In genomic region chr11:8331767-8332166, GRCh38 we compare ENCODE assay signal across 26 cellular contexts.
DNase-seq lines count a peak whose midpoint lies in the region; FAIRE-seq and TF ChIP-seq lines count a peak whose summit lies in the region.
"Had no signal": no experiment of that assay in that cellular context is flagged by ENCODE, and none has a peak within 500 bp of the region (broad histone marks: within the 10 kb centered on the region; RNA-seq: fewer than 3 reads in every experiment).

No MANE protein-coding gene starts in this region.

- CTCF ChIA-PET in HEK293 (lab: Yijun Ruan, JAX) = interaction anchor here (0.5 to 0.9 kb wide), 2 partner anchors 235 to 1909 kb away, joined by 3 to 5 read pairs; no protein-coding TSS in a partner anchor

- H3K4me3 ChIP-seq in BLaER1 (no peak overlapping the region), HEK293 (ENCODE audit: low read depth, low read length) (no peak overlapping the region), adrenal gland (no peak overlapping the region), kidney (ENCODE audit: low read length in 2 of 2) (no peak overlapping the region), suprapubic skin (no peak overlapping the region), hepatocyte (no peak overlapping the region)
- H3K4me3 ChIP-seq: A549, GM23248, right lobe of liver, stomach, thyroid gland, uterus had no signal

- WGBS in adrenal gland, 4 donors = 37 to 62% (median 60%) methylated on average over 2 to 3 of the region's 3 CpGs
- WGBS in suprapubic skin = no CpG with 5 or more reads among the region's 3 CpGs
- 91% methylated on average over 3 of the region's 3 CpGs for WGBS in hepatocyte (ENCODE audit: low lambda C conversion rate, missing lambda C conversion rate)

- H3K36me3 ChIP-seq in BLaER1 (no peaks in the 10 kb centered on the region), HEK293 (ENCODE audit: control insufficient read depth in 2 of 2, insufficient read depth in 1 of 2, low read length in 2 of 2) (no peaks in the 10 kb centered on the region), adrenal gland (replicated peaks in 1 of 2) (no peaks in the 10 kb centered on the region), kidney (ENCODE audit: control insufficient read depth in 1 of 2, insufficient read depth in 2 of 2, low read length in 2 of 2) (no peaks in the 10 kb centered on the region), suprapubic skin (no peaks in the 10 kb centered on the region), hepatocyte (replicated peaks; ENCODE audit: insufficient read depth, low read depth) (no peaks in the 10 kb centered on the region)
- H3K36me3 ChIP-seq: neutrophil, right lobe of liver, stomach, thyroid gland, uterus, WERI-Rb-1 had no signal

- H3K9me3 ChIP-seq in BLaER1 (no peaks in the 10 kb centered on the region), HEK293 (ENCODE audit: control insufficient read depth, insufficient read depth, low read depth, low read length) (no peaks in the 10 kb centered on the region), adrenal gland (replicated peaks in 1 of 3) (no peaks in the 10 kb centered on the region), kidney (ENCODE audit: control insufficient read depth in 1 of 2, low read length in 2 of 2) (no peaks in the 10 kb centered on the region), suprapubic skin (no peaks in the 10 kb centered on the region), hepatocyte (ENCODE audit: low read depth) (no peaks in the 10 kb centered on the region)
- H3K9me3 ChIP-seq: A549, neutrophil, right lobe of liver, stomach, thyroid gland, uterus had no signal

- no peak for TF ChIP-seq POLR2A in adrenal gland (IDR thresholded peaks at IDR 0.05)
- TF ChIP-seq POLR2A in suprapubic skin (IDR thresholded peaks at IDR 0.05) = no peak

- H3K4me2 ChIP-seq in BLaER1 (peak overlapping the region; percentile 90), hepatocyte (no peak overlapping the region)
- H3K4me2 ChIP-seq: A549 had no signal

- H3K27ac ChIP-seq in BLaER1 (peak overlapping the region; percentile 68), HEK293 (ENCODE audit: extremely low read depth, low read depth, low read length) (no peak overlapping the region), adrenal gland (no peak overlapping the region), kidney (ENCODE audit: low read depth in 2 of 2, low read length in 2 of 2) (no peak overlapping the region), suprapubic skin (no peak overlapping the region), hepatocyte (no peak overlapping the region)
- H3K27ac ChIP-seq: A549, GM23248, neutrophil, right lobe of liver, stomach, thyroid gland, uterus, WERI-Rb-1 had no signal

- H3K79me2 ChIP-seq in hepatocyte = no peaks in the 10 kb centered on the region

- H2AFZ ChIP-seq in hepatocyte = no peak overlapping the region
- H2AFZ ChIP-seq: GM23248 had no signal

- H3K9ac ChIP-seq in BLaER1 = peak overlapping the region; percentile 56; the same call in 1 of the 2 replicates
- H3K9ac ChIP-seq in kidney (ENCODE audit: low read length in 2 of 2) = no peak overlapping the region
- H3K9ac ChIP-seq: GM23248 had no signal

- peak in 5 of 7 donors; percentile 33 to 60 (median 49) for DNase-seq in adrenal gland
- DNase-seq in kidney = peak; percentile 55
- DNase-seq in suprapubic skin (ENCODE audit: low spot score in 2 of 2) = no peak
- no peak for DNase-seq in NCI-H1436 (lab: John Stamatoyannopoulos, UW)
- DNase-seq in NOMO-1 (lab: John Stamatoyannopoulos, UW; ENCODE audit: unreplicated experiment in 2 of 2) = no peak
- no peak for DNase-seq in hepatocyte (ENCODE audit: low spot score)
- DNase-seq: activated CD4-positive, alpha-beta T cell treated with anti-CD3 and anti-CD28 coated beads, Interleukin-2, amount 10 ng/mL, durations not matched to agents 24 days and 14 days; DMS 273 treated with DMSO at 0.1 percent for 48 hours; erythroblast; GM23248; NCI-H2029 treated with DMSO at 0.1 percent for 48 hours; NCI-H526; RPMI8226; stimulated activated CD8-positive, alpha-beta memory T cell treated with anti-CD3 and anti-CD28 coated beads, Interleukin-4, amount 100 ng/mL, for 48 hours; stomach; T1000; thyroid gland; uterus; WERI-Rb-1 had no signal

- H3K27me3 ChIP-seq in BLaER1 (no peaks in the 10 kb centered on the region), adrenal gland (no peaks in the 10 kb centered on the region), suprapubic skin (peaks cover 15% of the 10 kb centered on the region), hepatocyte (no peaks in the 10 kb centered on the region)
- H3K27me3 ChIP-seq: thyroid gland, uterus had no signal

- intact Hi-C loops in adrenal gland (cut with DNase I) (loop anchor here (10.0 kb wide), 1 partner anchor 233 kb away; no protein-coding TSS in a partner anchor), kidney (cut with DNase I) (no loop called here)

- no peaks in the 10 kb centered on the region for H3K9me2 ChIP-seq in hepatocyte (replicated peaks; ENCODE audit: insufficient read depth)

- H3K4me1 ChIP-seq in BLaER1 (peaks cover 76% of the 10 kb centered on the region), HEK293 (ENCODE audit: control insufficient read depth, insufficient read depth, low read length) (peaks cover 6% of the 10 kb centered on the region; the same call in 1 of the 2 replicates), adrenal gland (replicated peaks in 1 of 2) (no peaks in the 10 kb centered on the region), kidney (ENCODE audit: control insufficient read depth in 1 of 2, insufficient read depth in 1 of 2, low read depth in 1 of 2, low read length in 2 of 2) (peaks cover 0 to 11% of the 10 kb centered on the region in 2 donors), suprapubic skin (peaks cover 35% of the 10 kb centered on the region), hepatocyte (ENCODE audit: insufficient read depth) (peaks cover 6% of the 10 kb centered on the region)
- H3K4me1 ChIP-seq: right lobe of liver, uterus had no signal

- H4K20me1 ChIP-seq in BLaER1 (no peaks in the 10 kb centered on the region), hepatocyte (ENCODE audit: insufficient read depth, poor library complexity, severe bottlenecking) (no peaks in the 10 kb centered on the region)

- FAIRE-seq in kidney (lab: Jason Lieb, UNC) = no peak
- FAIRE-seq: A549, G401.6, islet of Langerhans had no signal

- TF ChIP-seq EP300 in suprapubic skin (IDR thresholded peaks at IDR 0.05) = no peak

- TF ChIP-seq CTCF in HEK293 (tag by site-specific recombination; IDR thresholded peaks at IDR 0.05) (no peak), adrenal gland (IDR thresholded peaks at IDR 0.05) (no peak), kidney (IDR thresholded peaks at IDR 0.05; ENCODE audit: borderline replicate concordance, extremely low read depth, insufficient read depth) (no peak), suprapubic skin (IDR thresholded peaks at IDR 0.05) (no peak), hepatocyte (IDR thresholded peaks at IDR 0.05; ENCODE audit: poor library complexity) (no peak)

- POLR2A ChIA-PET in HEK293 (lab: Yijun Ruan, JAX) = interaction anchor here (1.2 kb wide), 1 partner anchor 263 kb away, joined by 3 read pairs; the partner anchor contains the start of gene STK33

TF ChIP-seq in HEK293, 187 proteins besides CTCF, POLR2A, EP300 and RAD21:
- TF ChIP-seq GLIS2 (tag by site-specific recombination; IDR thresholded peaks at IDR 0.05) (peak; percentile 32; the same call in 1 of the 2 replicates), EGR2 (tag by site-specific recombination; IDR thresholded peaks at IDR 0.05; ENCODE audit: low read depth) (0 out of 2 replicates have a peak, but pooled peaks have one; percentile 32), ZNF292 (tag by site-specific recombination; IDR thresholded peaks at IDR 0.05; ENCODE audit: borderline replicate concordance, low read depth) (no peak), PRDM10 (tag by site-specific recombination; IDR thresholded peaks at IDR 0.05) (peak; percentile 67), ZFHX2 (tag by site-specific recombination; conservative IDR thresholded peaks at IDR 0.05) (peak; percentile 46; the same call in 1 of the 2 replicates), GLIS1 (tag by site-specific recombination; IDR thresholded peaks at IDR 0.05) (peak; percentile 88), ZIC2 (tag by site-specific recombination; IDR thresholded peaks at IDR 0.05) (peak; percentile 74), ZNF394 (tag by site-specific recombination; IDR thresholded peaks at IDR 0.05; ENCODE audit: borderline replicate concordance) (no peak)
TF ChIP-seq in HEK293: peak in this region for 6.

Comparison
In these comparisons a context has a peak if more than half of its experiments do, and no peak if none do; other contexts are left out.
1. DNase-seq: peak in adrenal gland (5 of 7) and kidney (single experiment); none in suprapubic skin (0 of 2), NCI-H1436 (single experiment), NOMO-1 (0 of 2) and hepatocyte (single experiment).